ENCODE assay signal across 25 cellular contexts in the genomic region with DNA sequence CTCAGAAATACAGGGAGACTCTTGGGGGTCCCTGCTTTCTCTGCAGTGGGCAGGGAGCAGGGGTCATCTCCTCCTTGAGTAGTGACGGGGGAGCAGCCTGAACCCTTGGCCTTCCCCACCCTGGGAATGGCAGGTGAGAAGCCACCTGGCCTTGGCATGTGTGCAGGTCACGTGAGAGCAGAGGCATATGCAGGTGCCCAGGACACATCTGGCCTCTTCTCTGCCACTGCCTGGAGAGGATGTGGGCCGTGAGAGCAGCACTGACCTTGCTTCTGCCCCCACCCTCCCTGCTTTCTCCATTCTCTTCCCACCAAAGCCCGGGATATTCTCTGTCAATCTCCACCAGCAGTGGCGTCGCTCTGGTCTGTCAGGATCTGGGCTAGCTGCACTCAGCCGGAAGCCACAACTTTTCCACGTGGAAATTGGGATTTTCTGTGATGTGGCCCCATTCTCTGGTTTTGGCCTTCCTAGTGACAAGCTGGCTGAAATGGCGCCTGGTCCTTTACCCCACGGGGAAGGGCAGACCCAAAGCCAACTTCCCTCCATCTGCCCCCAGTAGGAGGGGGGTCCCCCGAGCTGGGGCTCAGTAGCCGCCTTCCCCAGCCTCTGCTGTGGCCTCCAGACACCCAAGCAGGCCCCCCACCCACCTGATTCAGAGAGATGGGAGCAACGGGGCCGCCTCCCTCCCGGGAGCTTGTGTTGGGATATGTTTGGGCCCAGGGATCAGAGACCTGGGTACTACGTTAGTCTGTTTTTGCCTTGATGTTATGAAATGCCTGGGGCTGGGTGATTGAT.
DNase-seq lines count a peak whose midpoint lies in the region; ATAC-seq, FAIRE-seq and TF ChIP-seq lines count a peak whose summit lies in the region.
"Had no signal": no experiment of that assay in that cellular context is flagged by ENCODE, and none has a peak within 500 bp of the region (broad histone marks: within the 10 kb centered on the region; RNA-seq: fewer than 3 reads in every experiment).

No MANE protein-coding gene starts in this region.

- no peak overlapping the region for H3K56ac ChIP-seq in mesendoderm (ENCODE audit: low read length)

- no peaks in the 10 kb centered on the region for H3K27me3 ChIP-seq in aorta (ENCODE audit: control insufficient read depth in 1 of 2, insufficient read depth in 2 of 2, low read length in 1 of 2)
- H3K27me3 ChIP-seq in mesendoderm (ENCODE audit: insufficient read depth, low read length, poor library complexity), result no peaks in the 10 kb centered on the region
- no peaks in the 10 kb centered on the region for H3K27me3 ChIP-seq in brain microvascular endothelial cell (replicated peaks)
- H3K27me3 ChIP-seq: BE2C had no signal

- no peak for FAIRE-seq in kidney (lab: Jason Lieb, UNC)
- FAIRE-seq: GM12891, H1 had no signal

- H2BK120ac ChIP-seq in mesendoderm (ENCODE audit: low read depth, low read length), result no peak overlapping the region

- H3K4me1 ChIP-seq in kidney (ENCODE audit: control insufficient read depth in 1 of 2, insufficient read depth in 1 of 2, low read depth in 1 of 2, low read length in 2 of 2) (no peaks in the 10 kb centered on the region), aorta (ENCODE audit: control insufficient read depth in 1 of 2, insufficient read depth in 2 of 2, low read length in 2 of 2) (no peaks in the 10 kb centered on the region), mesendoderm (ENCODE audit: control insufficient read depth, low read depth, low read length) (no peaks in the 10 kb centered on the region)
- H3K4me1 ChIP-seq: BE2C had no signal

- in situ Hi-C loops in brain microvascular endothelial cell (cut with HindIII; ENCODE audit: low pct_ligation_motif_present, low sequenced_read_pairs), result no loop called here

- no peak for ATAC-seq in aorta (ENCODE audit: low FRiP score)

- H3K27ac ChIP-seq in kidney (ENCODE audit: low read depth in 2 of 2, low read length in 2 of 2) (no peak overlapping the region), aorta (ENCODE audit: low read depth in 1 of 2, low read length in 2 of 2) (no peak overlapping the region), mesendoderm (ENCODE audit: low read depth, low read length) (no peak overlapping the region), brain microvascular endothelial cell (no peak overlapping the region)
- H3K27ac ChIP-seq: PC-9, RWPE1 had no signal

- H3K23ac ChIP-seq in mesendoderm (ENCODE audit: low read length), result no peak overlapping the region

- H3K4me2 ChIP-seq in mesendoderm (ENCODE audit: low read length), result no peak overlapping the region
- H3K4me2 ChIP-seq: PC-9 had no signal

- no peak overlapping the region for H3K18ac ChIP-seq in mesendoderm (ENCODE audit: low read length)

- no peak overlapping the region for H4K8ac ChIP-seq in mesendoderm (ENCODE audit: low read depth, low read length)

- no peaks in the 10 kb centered on the region for H3K79me1 ChIP-seq in mesendoderm (ENCODE audit: low read length)

- H4K5ac ChIP-seq in mesendoderm (ENCODE audit: low read length), result no peak overlapping the region

- H2BK5ac ChIP-seq in mesendoderm (ENCODE audit: low read length), result no peak overlapping the region

- no peak overlapping the region for H2AK5ac ChIP-seq in mesendoderm (ENCODE audit: low read length)

- peak; percentile 37 for DNase-seq in activated effector memory CD4-positive, alpha-beta T cell treated with anti-CD3 and anti-CD28 coated beads, Interleukin-2, amount 50 U/mL, for 16 hours
- DNase-seq in activated effector memory CD4-positive, alpha-beta T cell treated with Interleukin-2 at 50 U/mL for 16 hours, result no peak
- DNase-seq in kidney, result peak; percentile 52
- DNase-seq in posterior vena cava (ENCODE audit: low spot score), result peak; percentile 42
- DNase-seq in aorta, result peak; percentile 28 to 55
- no peak for DNase-seq in mesendoderm
- no peak for DNase-seq in brain microvascular endothelial cell
- DNase-seq: 8988T, ACHN, BE2C, Calu3, DMS79 treated with DMSO at 0.1 percent for 48 hours, GF-D8, HCEC 1CT, KBM-7, MV-4-11, NCI-H1105, NCI-H1436 treated with DMSO at 0.1 percent for 48 hours, NCI-H187 treated with DMSO at 0.1 percent for 48 hours, NCI-H526 treated with DMSO at 0.1 percent for 48 hours, PC-9, SHP77 had no signal

- H3K4me3 ChIP-seq in kidney (ENCODE audit: low read length in 2 of 2), result no peak overlapping the region
- no peak overlapping the region for H3K4me3 ChIP-seq in aorta (ENCODE audit: low read length in 2 of 2)
- H3K4me3 ChIP-seq in mesendoderm (ENCODE audit: low read length), result no peak overlapping the region
- no peak overlapping the region for H3K4me3 ChIP-seq in brain microvascular endothelial cell (ENCODE audit: low read depth, low read length)
- H3K4me3 ChIP-seq: PC-9 had no signal

- WGBS in aorta, 2 donors, result 78 to 83% methylated on average over 16 of the region's 16 CpGs
- no CpG with 5 or more reads among the region's 16 CpGs for WGBS in mesendoderm (ENCODE audit: extremely low coverage, insufficient coverage, low lambda C conversion rate)

- H3K9ac ChIP-seq in kidney (ENCODE audit: low read length in 2 of 2) (no peak overlapping the region), mesendoderm (ENCODE audit: low read length) (no peak overlapping the region)

- no peaks in the 10 kb centered on the region for H3K36me3 ChIP-seq in kidney (ENCODE audit: control insufficient read depth in 1 of 2, insufficient read depth in 2 of 2, low read length in 2 of 2)
- no peaks in the 10 kb centered on the region for H3K36me3 ChIP-seq in aorta (ENCODE audit: control insufficient read depth in 1 of 2, insufficient read depth in 2 of 2, low read length in 1 of 2)
- H3K36me3 ChIP-seq in mesendoderm (ENCODE audit: control insufficient read depth, insufficient read depth, low read length), result no peaks in the 10 kb centered on the region
- H3K36me3 ChIP-seq in brain microvascular endothelial cell (replicated peaks), result no peaks in the 10 kb centered on the region
- H3K36me3 ChIP-seq: BE2C had no signal

- H3K79me2 ChIP-seq in mesendoderm (ENCODE audit: control insufficient read depth, insufficient read depth, low read length), result no peaks in the 10 kb centered on the region

- H2BK15ac ChIP-seq in mesendoderm (replicated peaks; ENCODE audit: low read depth), result no peak overlapping the region

- intact Hi-C loops in kidney (cut with DNase I), result no loop called here
- intact Hi-C loops in posterior vena cava (cut with DNase I), result no loop called here
- intact Hi-C loops in aorta (cut with DNase I), result no loop called here

- TF ChIP-seq CTCF in kidney (IDR thresholded peaks at IDR 0.05; ENCODE audit: borderline replicate concordance, extremely low read depth, insufficient read depth) (no peak), brain microvascular endothelial cell (IDR thresholded peaks at IDR 0.05; ENCODE audit: low read depth, low read length, missing control alignments) (no peak)

- H3K4ac ChIP-seq in mesendoderm (ENCODE audit: low read depth, low read length), result no peak overlapping the region

- H3K9me3 ChIP-seq in kidney (ENCODE audit: control insufficient read depth in 1 of 2, low read length in 2 of 2), result peaks cover 3 to 13% of the 10 kb centered on the region in 2 donors
- H3K9me3 ChIP-seq in aorta (ENCODE audit: control insufficient read depth, low read length), result peaks cover 8% of the 10 kb centered on the region

Comparison
In these comparisons a context has a peak if more than half of its experiments do, and no peak if none do; other contexts are left out.
1. DNase-seq: peak in activated effector memory CD4-positive, alpha-beta T cell treated with anti-CD3 and anti-CD28 coated beads, Interleukin-2, amount 50 U/mL, for 16 hours (single experiment), kidney (single experiment), posterior vena cava (single experiment) and aorta (2 of 2); none in activated effector memory CD4-positive, alpha-beta T cell treated with Interleukin-2 at 50 U/mL for 16 hours (single experiment), mesendoderm (single experiment) and brain microvascular endothelial cell (single experiment).